25 cellular contexts compared by ENCODE assay signal in genomic region chr7:11128500-11128899, GRCh38.
DNase-seq lines count a peak whose midpoint lies in the region; ATAC-seq and TF ChIP-seq lines count a peak whose summit lies in the region.
"Had no signal": no experiment of that assay in that cellular context is flagged by ENCODE, and none has a peak within 500 bp of the region (broad histone marks: within the 10 kb centered on the region; RNA-seq: fewer than 3 reads in every experiment).

No MANE protein-coding gene starts in this region.

- H3K79me2 ChIP-seq in H9 (ENCODE audit: insufficient read depth, low read length) (no peaks in the 10 kb centered on the region), mesendoderm (ENCODE audit: control insufficient read depth, insufficient read depth, low read length) (no peaks in the 10 kb centered on the region)

- peak overlapping the region in 2 of 3 experiments; percentile 15 to 44; a peak in 5 of 7 replicates for H3K27ac Mint-ChIP-seq in H9
- H3K27ac Mint-ChIP-seq: CD14-positive monocyte had no signal

- H2BK120ac ChIP-seq in H9 (ENCODE audit: low read depth, low read length, poor library complexity, severe bottlenecking), result no peak overlapping the region
- H2BK120ac ChIP-seq in mesendoderm (ENCODE audit: low read depth, low read length), result no peak overlapping the region

- peaks cover 56% of the 10 kb centered on the region for H3K4me1 ChIP-seq in BLaER1
- no peaks in the 10 kb centered on the region; the same call in 1 of the 2 replicates for H3K4me1 ChIP-seq in H9 (ENCODE audit: insufficient read depth, low read length)
- H3K4me1 ChIP-seq in mesendoderm (ENCODE audit: control insufficient read depth, low read depth, low read length), result no peaks in the 10 kb centered on the region
- H3K4me1 ChIP-seq: body of pancreas, gastroesophageal sphincter, testis had no signal

- peaks cover 17% of the 10 kb centered on the region; the same call in 1 of the 2 replicates for H3K36me3 ChIP-seq in BLaER1
- no peaks in the 10 kb centered on the region for H3K36me3 ChIP-seq in mesendoderm (ENCODE audit: control insufficient read depth, insufficient read depth, low read length)
- H3K36me3 ChIP-seq: left ventricle myocardium inferior had no signal

- no CpG with 5 or more reads among the region's 4 CpGs for WGBS in H9 (ENCODE audit: extremely low coverage, insufficient read length, low lambda C conversion rate)
- no CpG with 5 or more reads among the region's 4 CpGs for WGBS in mesendoderm (ENCODE audit: extremely low coverage, insufficient coverage, low lambda C conversion rate)

- H3K4ac ChIP-seq in H9 (ENCODE audit: low read depth, low read length) (no peak overlapping the region), mesendoderm (ENCODE audit: low read depth, low read length) (no peak overlapping the region)

- H4K8ac ChIP-seq in H9 (replicated peaks; ENCODE audit: insufficient read length, low read depth, low read length), result no peak overlapping the region
- H4K8ac ChIP-seq in mesendoderm (ENCODE audit: low read depth, low read length), result no peak overlapping the region

- TF ChIP-seq CTCF in H9 (conservative IDR thresholded peaks at IDR 0.05) (no peak), GM13977 (IDR thresholded peaks at IDR 0.05; ENCODE audit: extremely low read depth, insufficient read depth, missing control alignments) (no peak)

- H3K79me1 ChIP-seq in H9 (ENCODE audit: insufficient read depth, low read depth, low read length, poor library complexity, severe bottlenecking), result no peaks in the 10 kb centered on the region
- H3K79me1 ChIP-seq in mesendoderm (ENCODE audit: low read length), result no peaks in the 10 kb centered on the region

- H2BK20ac ChIP-seq in H9 (ENCODE audit: low read depth, low read length, poor library complexity, severe bottlenecking), result no peak overlapping the region

- no peaks in the 10 kb centered on the region for H3K23me2 ChIP-seq in H9 (ENCODE audit: insufficient read length, low read depth, low read length, poor library complexity, severe bottlenecking)

- no peaks in the 10 kb centered on the region for H3K27me3 Mint-ChIP-seq in H9 (ENCODE audit: low read depth)

- no peaks in the 10 kb centered on the region for H3K9me3 Mint-ChIP-seq in H9
- H3K9me3 Mint-ChIP-seq: CD14-positive monocyte had no signal

- H3K27me3 ChIP-seq in BLaER1 (no peaks in the 10 kb centered on the region), H9 (ENCODE audit: insufficient read depth, low read length) (no peaks in the 10 kb centered on the region), mesendoderm (ENCODE audit: insufficient read depth, low read length, poor library complexity) (no peaks in the 10 kb centered on the region)
- H3K27me3 ChIP-seq: body of pancreas, gastroesophageal sphincter, testis had no signal

- H4K5ac ChIP-seq in H9 (ENCODE audit: insufficient read length, low read depth, low read length), result no peak overlapping the region
- H4K5ac ChIP-seq in mesendoderm (ENCODE audit: low read length), result no peak overlapping the region

- H4K91ac ChIP-seq in H9 (ENCODE audit: insufficient read length, low read depth, low read length), result no peak overlapping the region

- no peak overlapping the region for H2BK15ac ChIP-seq in H9 (ENCODE audit: low read depth, low read length)
- no peak overlapping the region for H2BK15ac ChIP-seq in mesendoderm (replicated peaks; ENCODE audit: low read depth)

- H3K18ac ChIP-seq in H9 (ENCODE audit: insufficient read length, low read depth, low read length) (no peak overlapping the region), mesendoderm (ENCODE audit: low read length) (no peak overlapping the region)

- no peak overlapping the region for H2BK12ac ChIP-seq in H9 (ENCODE audit: insufficient read length, low read depth, low read length)

- no peak overlapping the region for H3T11ph ChIP-seq in H9 (ENCODE audit: low read length)

- H3K4me2 ChIP-seq in BLaER1 (peak overlapping the region; percentile 71), H9 (ENCODE audit: insufficient read depth, insufficient read length, low read length) (no peak overlapping the region), mesendoderm (ENCODE audit: low read length) (no peak overlapping the region)

- H3K4me3 ChIP-seq in BLaER1 (0 out of 2 replicates have a peak overlapping the region, but pooled peaks have one; percentile 0), mesendoderm (ENCODE audit: low read length) (no peak overlapping the region)
- H3K4me3 ChIP-seq: body of pancreas, gastroesophageal sphincter, left ventricle myocardium inferior, testis had no signal

- DNase-seq in H9 (no peak), caudate nucleus (lab: John Stamatoyannopoulos, UW) (no peak), mesendoderm (peak; percentile 19), GM13977 (ENCODE audit: low spot score) (no peak), retina (no peak)
- DNase-seq in activated CD4-positive, alpha-beta T cell treated with anti-CD3 and anti-CD28 coated beads, Interleukin-2, amount 50 U/mL, for 4 hours, result no peak
- DNase-seq: activated CD8-positive, alpha-beta memory T cell treated with anti-CD3 and anti-CD28 coated beads for 24 hours; body of pancreas; GDM1; left ventricle myocardium inferior; MM.1S; NCI-H1436 treated with DMSO at 0.1 percent for 48 hours; NCI-H2171; NCI-H69; RPMI8226; small intestine; stimulated activated CD4-positive, alpha-beta T cell treated with anti-CD3 and anti-CD28 coated beads, Interleukin-2, amount 100 ng/mL, for 48 hours; stimulated activated naive CD4-positive, alpha-beta T cell; T1000; testis had no signal

- ATAC-seq in HG02970 (IDR thresholded peaks at IDR 0.05; ENCODE audit: low FRiP score, unreplicated experiment), result no peak
- ATAC-seq: body of pancreas, gastroesophageal sphincter, HCT116 had no signal

- H3K36me3 Mint-ChIP-seq in H9 (ENCODE audit: insufficient read depth in 1 of 3, low read depth in 3 of 3), result peaks cover 0 to 5% (median 0%) of the 10 kb centered on the region in 3 experiments; a peak in 2 of 7 replicates

- no peak overlapping the region for H3K14ac ChIP-seq in H9 (ENCODE audit: insufficient read depth, low read length)

- H2BK5ac ChIP-seq in H9 (ENCODE audit: insufficient read length, low read length) (no peak overlapping the region), mesendoderm (ENCODE audit: low read length) (no peak overlapping the region)

- H3K56ac ChIP-seq in H9 (ENCODE audit: insufficient read length, low read depth, low read length) (no peak overlapping the region), mesendoderm (ENCODE audit: low read length) (no peak overlapping the region)

- peaks cover 23% of the 10 kb centered on the region in 2 experiments for H3K4me1 Mint-ChIP-seq in H9

- H2AFZ ChIP-seq in H9 (ENCODE audit: low read length), result no peak overlapping the region

- H3K23ac ChIP-seq in H9 (ENCODE audit: insufficient read length, low read depth, low read length) (no peak overlapping the region), mesendoderm (ENCODE audit: low read length) (no peak overlapping the region)

- H3K9me3 ChIP-seq in BLaER1, result no peaks in the 10 kb centered on the region
- no peaks in the 10 kb centered on the region for H3K9me3 ChIP-seq in H9 (ENCODE audit: control insufficient read depth, low read depth, low read length)
- H3K9me3 ChIP-seq: body of pancreas, gastroesophageal sphincter, left ventricle myocardium inferior, testis had no signal

- H2AK5ac ChIP-seq in H9 (ENCODE audit: insufficient read length, low read length), result no peak overlapping the region
- no peak overlapping the region for H2AK5ac ChIP-seq in mesendoderm (ENCODE audit: low read length)

- in situ Hi-C loops in GM13977 (cut with MboI; ENCODE audit: low pct_unique_long_range_greater_than_20kb, low sequenced_read_pairs, unreplicated experiment), result no loop called here

- H4K20me1 ChIP-seq in BLaER1 (no peaks in the 10 kb centered on the region), H9 (ENCODE audit: control insufficient read depth, insufficient read depth, insufficient read length) (no peaks in the 10 kb centered on the region)

- peak overlapping the region in 1 of 2 experiments; percentile 13; a peak in 1 of 5 replicates for H3K4me3 Mint-ChIP-seq in H9
- H3K4me3 Mint-ChIP-seq: CD14-positive monocyte had no signal

- H3K9ac ChIP-seq in BLaER1 (no peak overlapping the region), H9 (ENCODE audit: extremely low read depth, insufficient read length, low read length) (no peak overlapping the region), mesendoderm (ENCODE audit: low read length) (no peak overlapping the region)

- peak overlapping the region; percentile 56; the same call in 1 of the 2 replicates for H3K27ac ChIP-seq in BLaER1
- H3K27ac ChIP-seq in H9 (ENCODE audit: insufficient read length, low read depth, low read length), result no peak overlapping the region
- peak overlapping the region; percentile 34 for H3K27ac ChIP-seq in caudate nucleus (ENCODE audit: low read depth, low read length)
- no peak overlapping the region for H3K27ac ChIP-seq in mesendoderm (ENCODE audit: low read depth, low read length)
- H3K27ac ChIP-seq: body of pancreas, gastroesophageal sphincter, left ventricle myocardium inferior, testis had no signal

Comparison
In these comparisons a context has a peak if more than half of its experiments do, and no peak if none do; other contexts are left out.
1. H3K27ac ChIP-seq: peak in BLaER1 (single experiment) and caudate nucleus (single experiment); none in H9 (single experiment) and mesendoderm (single experiment).